8 cellular contexts compared by ENCODE assay signal in genomic region chr1:30756545-30757195, GRCh38. TPM values are rescaled to one million over a fixed set of nuclear protein-coding genes. Genes with fewer than 3 reads are reported as not detected.
DNase-seq lines count a peak whose midpoint lies in the region; ATAC-seq and TF ChIP-seq lines count a peak whose summit lies in the region.

No MANE protein-coding gene starts in this region.

- TF ChIP-seq POLR2A in heart left ventricle (IDR thresholded peaks at IDR 0.05) = no peak

- peak overlapping the region; percentile 98 for H3K4me3 Mint-ChIP-seq in activated naive CD4-positive, alpha-beta T cell treated with anti-CD3 and anti-CD28 coated beads for 36 hours

- peak overlapping the region; percentile 87 for H3K27ac ChIP-seq in RWPE1
- H3K27ac ChIP-seq in heart left ventricle = peak overlapping the region in 11 of 12 donors; percentile 15 to 95 (median 59)

- H3K4me2 ChIP-seq in skeletal muscle satellite cell (ENCODE audit: low read length) = peak overlapping the region; percentile 61

- intact Hi-C loops in activated naive CD4-positive, alpha-beta T cell treated with anti-CD3 and anti-CD28 coated beads for 36 hours (cut with micrococcal nuclease) = loop anchor here (1.0 to 5.0 kb wide), 4 partner anchors 23 to 1176 kb away; partner anchors contain the start of gene PUM1
- intact Hi-C loops in heart left ventricle (cut with DNase I) = no loop called here

- no peaks in the 10 kb centered on the region for H3K9me3 Mint-ChIP-seq in activated naive CD4-positive, alpha-beta T cell treated with anti-CD3 and anti-CD28 coated beads for 36 hours

- TF ChIP-seq CTCF in GM12865 (IDR thresholded peaks at IDR 0.05; ENCODE audit: insufficient read depth, low read depth, low read length, missing control alignments) = no peak
- TF ChIP-seq CTCF in RWPE1 (conservative IDR thresholded peaks at IDR 0.05; ENCODE audit: low read depth) = no peak
- TF ChIP-seq CTCF in heart left ventricle (IDR thresholded peaks at IDR 0.05) = no peak

- H3K36me3 ChIP-seq in heart left ventricle = peaks cover 0 to 20% (median 0%) of the 10 kb centered on the region in 9 donors
- H3K36me3 ChIP-seq in skeletal muscle satellite cell (ENCODE audit: insufficient read depth, low read length) = no peaks in the 10 kb centered on the region

- peaks cover 0 to 16% (median 0%) of the 10 kb centered on the region in 9 donors for H3K27me3 ChIP-seq in heart left ventricle
- H3K27me3 ChIP-seq in skeletal muscle satellite cell (ENCODE audit: control insufficient read depth, insufficient read depth, low read length) = peaks cover 4% of the 10 kb centered on the region

- H3K9me3 ChIP-seq in heart left ventricle (no peaks in the 10 kb centered on the region), skeletal muscle satellite cell (replicated peaks; ENCODE audit: low read length) (no peaks in the 10 kb centered on the region)

- CTCF ChIA-PET in RWPE1 (lab: Yijun Ruan, JAX) = interaction anchor here (0.6 to 1.0 kb wide), 5 partner anchors 13 to 550 kb away, joined by 3 to 5 read pairs (median 3); no protein-coding TSS in a partner anchor
- CTCF ChIA-PET in activated naive CD4-positive, alpha-beta T cell treated with anti-CD3 and anti-CD28 coated beads for 36 hours (lab: Charles Lee) = interaction anchor here (0.9 to 4.0 kb wide), 7 partner anchors 8 to 37 kb away, joined by 7 to 24 read pairs (median 15); no protein-coding TSS in a partner anchor

- no peaks in the 10 kb centered on the region for H3K27me3 Mint-ChIP-seq in activated naive CD4-positive, alpha-beta T cell treated with anti-CD3 and anti-CD28 coated beads for 36 hours (ENCODE audit: low read depth)

- ATAC-seq in heart left ventricle (peak; percentile 55 to 92 (median 80)), HG03045 (IDR thresholded peaks at IDR 0.05; ENCODE audit: unreplicated experiment) (no peak)

- POLR2A ChIA-PET in RWPE1 (lab: Yijun Ruan, JAX; ENCODE audit: low non-redundant PET) = interaction anchor here (1.3 kb wide), 1 partner anchor 38 kb away, joined by 3 read pairs; no protein-coding TSS in a partner anchor

- peak overlapping the region; percentile 49 for H3K9ac ChIP-seq in skeletal muscle satellite cell (ENCODE audit: low read depth, low read length)

- peak; percentile 76 for DNase-seq in GM12865 (ENCODE audit: low read depth)
- peak; percentile 82 for DNase-seq in RWPE1 (ENCODE audit: low spot score)
- DNase-seq in activated naive CD4-positive, alpha-beta T cell treated with anti-CD3 and anti-CD28 coated beads for 36 hours = peak; percentile 91
- DNase-seq in heart left ventricle = peak; percentile 50 to 83 (median 67)
- DNase-seq in SK-N-DZ (ENCODE audit: low spot score) = no peak
- DNase-seq in DMS 273 treated with DMSO at 0.1 percent for 48 hours (lab: John Stamatoyannopoulos, UW) = no peak

- peaks cover 26% of the 10 kb centered on the region for H3K36me3 Mint-ChIP-seq in activated naive CD4-positive, alpha-beta T cell treated with anti-CD3 and anti-CD28 coated beads for 36 hours (ENCODE audit: low read depth)

- H3K4me1 ChIP-seq in heart left ventricle (peaks cover 0 to 87% (median 14%) of the 10 kb centered on the region in 12 donors), skeletal muscle satellite cell (ENCODE audit: control insufficient read depth, insufficient read depth, low read length) (peaks cover 35% of the 10 kb centered on the region)

- peak overlapping the region; percentile 100 for H3K27ac Mint-ChIP-seq in activated naive CD4-positive, alpha-beta T cell treated with anti-CD3 and anti-CD28 coated beads for 36 hours

- H3K4me3 ChIP-seq in GM12865 (ENCODE audit: low read depth, low read length) = peak overlapping the region; percentile 88
- peak overlapping the region in 10 of 12 donors; percentile 21 to 64 (median 44) for H3K4me3 ChIP-seq in heart left ventricle
- H3K4me3 ChIP-seq in skeletal muscle satellite cell (ENCODE audit: low read length) = peak overlapping the region; percentile 38

- H3K4me1 Mint-ChIP-seq in activated naive CD4-positive, alpha-beta T cell treated with anti-CD3 and anti-CD28 coated beads for 36 hours (ENCODE audit: low read depth) = peaks cover 76% of the 10 kb centered on the region

- 53 to 66% (median 57%) methylated on average over 7 to 11 of the region's 11 CpGs for WGBS in heart left ventricle, 4 donors

RNA-seq across cellular contexts. Expression of gene LAPTM5, which starts 0.9 kb away (rescaled TPM):
- total RNA-seq in activated naive CD4-positive, alpha-beta T cell treated with anti-CD3 and anti-CD28 coated beads for 36 hours = 100 to 1,000 TPM; 205 to 208 TPM
- 100 to 1,000 TPM in 1 of 9 donors, 10 to 100 TPM in 7, 1 to 10 TPM in 1; 9.4 to 260 (median 14.3) TPM for total RNA-seq in heart left ventricle
- 10 to 100 TPM in 1 of 2 donors, 1 to 10 TPM in 1; 6.9 to 28.7 TPM for polyA plus RNA-seq in heart left ventricle
- 0.44 and 0.76 TPM in 2 replicates for total RNA-seq in skeletal muscle satellite cell (2012; rRNA removed)
- not detected in 2 replicates for polyA plus RNA-seq in SK-N-DZ (2014; cell fraction: cytosol; rRNA removed)
- not detected in 2 replicates for polyA plus RNA-seq in SK-N-DZ (2014; cell fraction: nucleus; rRNA removed)

RNA-seq across cellular contexts. Expression of gene MATN1, which starts 33.3 kb away (rescaled TPM):
- total RNA-seq in activated naive CD4-positive, alpha-beta T cell treated with anti-CD3 and anti-CD28 coated beads for 36 hours = under 1 TPM; 0.36 to 0.37 TPM
- total RNA-seq in heart left ventricle = under 1 TPM in 1 of 9 donors, not detected in 8; 0.67 TPM
- polyA plus RNA-seq in heart left ventricle = not detected
- under 0.01 TPM in 1 of 2 replicates, not detected in the other for total RNA-seq in skeletal muscle satellite cell (2012; rRNA removed)
- polyA plus RNA-seq in SK-N-DZ (2014; cell fraction: cytosol; rRNA removed) = not detected in 2 replicates
- 1.6 TPM in 1 of 2 replicates, not detected in the other for polyA plus RNA-seq in SK-N-DZ (2014; cell fraction: nucleus; rRNA removed)

Comparison
In these comparisons a context has a peak if more than half of its experiments do, and no peak if none do; other contexts are left out.
1. DNase-seq: peak in GM12865 (single experiment), RWPE1 (single experiment), activated naive CD4-positive, alpha-beta T cell treated with anti-CD3 and anti-CD28 coated beads for 36 hours (single experiment) and heart left ventricle (5 of 5); none in SK-N-DZ (single experiment) and DMS 273 treated with DMSO at 0.1 percent for 48 hours (single experiment).
2. H3K4me3 ChIP-seq: peak in every context shown above with its lines; median percentile 88 in GM12865; 44 in heart left ventricle; 38 in skeletal muscle satellite cell.